ENCODE assay signal across 19 cellular contexts in the genomic region with DNA sequence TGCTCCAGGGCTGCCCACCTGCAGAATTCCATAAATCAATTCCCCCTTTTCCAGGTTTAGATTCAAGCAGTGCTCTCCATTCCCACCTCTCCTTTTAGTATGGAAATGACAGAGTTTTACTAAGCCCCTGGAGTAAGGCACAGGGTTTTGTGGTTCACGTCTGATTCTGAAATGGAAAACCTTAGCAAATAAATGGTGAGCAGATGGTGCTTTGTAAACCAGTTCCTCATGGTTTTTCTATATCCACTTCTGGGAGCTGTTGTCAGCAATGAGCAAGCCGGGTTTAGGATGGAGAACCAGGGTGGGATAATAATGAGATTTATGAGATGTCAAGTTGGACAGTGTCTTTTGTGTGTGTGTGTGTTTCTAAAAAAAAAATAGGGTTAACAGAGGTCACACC.
DNase-seq lines count a peak whose midpoint lies in the region; ATAC-seq and TF ChIP-seq lines count a peak whose summit lies in the region.
"Had no signal": no experiment of that assay in that cellular context is flagged by ENCODE, and none has a peak within 500 bp of the region (broad histone marks: within the 10 kb centered on the region; RNA-seq: fewer than 3 reads in every experiment).

No MANE protein-coding gene starts in this region.

- H3K27ac ChIP-seq in cingulate gyrus (ENCODE audit: low read depth, low read length) (peak overlapping the region; percentile 85), suprapubic skin (peak overlapping the region; percentile 47)
- H3K27ac ChIP-seq: left lung, upper lobe of right lung had no signal

- peaks cover 37% of the 10 kb centered on the region for H3K4me1 ChIP-seq in suprapubic skin
- H3K4me1 ChIP-seq: upper lobe of right lung had no signal

- WGBS in suprapubic skin = 48% methylated on average over 2 of the region's 2 CpGs

- CTCF ChIA-PET in Calu3 (lab: Charles Lee) = no interaction called here

- no peak overlapping the region for H3K27ac Mint-ChIP-seq in Calu3 (ENCODE audit: unreplicated experiment)
- H3K27ac Mint-ChIP-seq: CD8-positive, alpha-beta T cell had no signal

- H3K4me1 Mint-ChIP-seq in Calu3 (ENCODE audit: low read depth, unreplicated experiment) = no peaks in the 10 kb centered on the region

- H3K9me3 ChIP-seq in suprapubic skin = no peaks in the 10 kb centered on the region
- H3K9me3 ChIP-seq: body of pancreas, left lung, pancreas, upper lobe of right lung had no signal

- H3K27me3 ChIP-seq in suprapubic skin = no peaks in the 10 kb centered on the region
- H3K27me3 ChIP-seq: body of pancreas, left lung, pancreas, upper lobe of right lung had no signal

- ATAC-seq in GM18517 (IDR thresholded peaks at IDR 0.05; ENCODE audit: unreplicated experiment) = no peak
- ATAC-seq: CD8-positive, alpha-beta T cell had no signal

- H3K4me3 Mint-ChIP-seq in Calu3 (ENCODE audit: low read depth, unreplicated experiment) = no peak overlapping the region
- H3K4me3 Mint-ChIP-seq: CD8-positive, alpha-beta T cell; H9 had no signal

- peaks cover 2% of the 10 kb centered on the region for H3K9me3 Mint-ChIP-seq in Calu3 (ENCODE audit: low read depth, unreplicated experiment)
- H3K9me3 Mint-ChIP-seq: CD8-positive, alpha-beta T cell; H9 had no signal

- H3K27me3 Mint-ChIP-seq in Calu3 (ENCODE audit: unreplicated experiment) = peaks cover 16% of the 10 kb centered on the region

- no peaks in the 10 kb centered on the region for H3K36me3 ChIP-seq in suprapubic skin
- H3K36me3 ChIP-seq: left lung, pancreas, upper lobe of right lung had no signal

- TF ChIP-seq EP300 in suprapubic skin (IDR thresholded peaks at IDR 0.05) = no peak

- no TSS peak for BruUV-seq in Calu3 (replicated peaks; lab: Mats Ljungman, UMichigan)

- TF ChIP-seq POLR2A in suprapubic skin (IDR thresholded peaks at IDR 0.05) = no peak

- intact Hi-C loops in Calu3 (cut with micrococcal nuclease; ENCODE audit: unreplicated experiment) = no loop called here

- H3K36me3 Mint-ChIP-seq in Calu3 (ENCODE audit: insufficient read depth, unreplicated experiment) = no peaks in the 10 kb centered on the region
- H3K36me3 Mint-ChIP-seq: CD8-positive, alpha-beta T cell had no signal

- H3K4me3 ChIP-seq in suprapubic skin = no peak overlapping the region
- H3K4me3 ChIP-seq: body of pancreas, left lung, pancreas, smooth muscle cell, upper lobe of right lung had no signal

- no peak for TF ChIP-seq CTCF in suprapubic skin (IDR thresholded peaks at IDR 0.05)
- no peak for TF ChIP-seq CTCF in Calu3 (IDR thresholded peaks at IDR 0.05; ENCODE audit: unreplicated experiment)

- DNase-seq in NCI-H345 (lab: John Stamatoyannopoulos, UW) = peak; percentile 22
- DNase-seq in NCI-H345 treated with DMSO at 0.1 percent for 48 hours (lab: John Stamatoyannopoulos, UW; ENCODE audit: unreplicated experiment) = no peak
- DNase-seq in NCI-H510A (lab: John Stamatoyannopoulos, UW) = peak; percentile 31
- no peak for DNase-seq in suprapubic skin (ENCODE audit: low spot score in 2 of 2)
- no peak for DNase-seq in Calu3
- DNase-seq in NK-92 treated with Interleukin-12 subunit alpha and Interleukin-12 subunit beta, amount 100 ng/mL, for 24 hours (lab: John Stamatoyannopoulos, UW) = no peak
- DNase-seq: activated CD4-positive, CD25-positive, alpha-beta regulatory T cell treated with anti-CD3 and anti-CD28 coated beads, Interleukin-2, amount 50 U/mL, for 72 hours; CD8-positive, alpha-beta T cell; effector CD8-positive, alpha-beta T cell; GDM1; H9; left lung; NCI-H526; upper lobe of right lung had no signal

Comparison
In these comparisons a context has a peak if more than half of its experiments do, and no peak if none do; other contexts are left out.
1. DNase-seq: peak in NCI-H345 (single experiment) and NCI-H510A (single experiment); none in NCI-H345 treated with DMSO at 0.1 percent for 48 hours (single experiment), suprapubic skin (0 of 2), Calu3 (single experiment) and NK-92 treated with Interleukin-12 subunit alpha and Interleukin-12 subunit beta, amount 100 ng/mL, for 24 hours (single experiment).